ENCODE assay signal across 1 cellular context in genomic region chr6:44104661-44105060, GRCh38.
TF ChIP-seq lines count a peak whose summit lies in the region.

No MANE protein-coding gene starts in this region.

TF ChIP-seq in liver, 16 proteins besides CTCF, POLR2A, EP300 and RAD21 (continued from another document):
- TF ChIP-seq ZBTB33 (IDR thresholded peaks at IDR 0.05), result no peak
- TF ChIP-seq YY1 (IDR thresholded peaks at IDR 0.05), result no peak
- TF ChIP-seq REST (IDR thresholded peaks at IDR 0.05), result no peak
- peak; percentile 99 for TF ChIP-seq NR2F2 (IDR thresholded peaks at IDR 0.05)
- TF ChIP-seq FOXA1 (IDR thresholded peaks at IDR 0.05), result no peak
- no peak for TF ChIP-seq TAF1 (conservative IDR thresholded peaks at IDR 0.05)
- no peak for TF ChIP-seq ATF3 (IDR thresholded peaks at IDR 0.05)
- no peak for TF ChIP-seq EGR1 (IDR thresholded peaks at IDR 0.05; ENCODE audit: low read depth in 2 of 2)
- peak; percentile 52 for TF ChIP-seq SP1 (IDR thresholded peaks at IDR 0.05)
- TF ChIP-seq FOXA2 (IDR thresholded peaks at IDR 0.05), result no peak
- TF ChIP-seq MAX (IDR thresholded peaks at IDR 0.05), result no peak
- TF ChIP-seq HNF4A (conservative IDR thresholded peaks at IDR 0.05), result no peak
- TF ChIP-seq RXRA (IDR thresholded peaks at IDR 0.05), result peak in 1 of 2 donors; percentile 36
